In the genomic region with DNA sequence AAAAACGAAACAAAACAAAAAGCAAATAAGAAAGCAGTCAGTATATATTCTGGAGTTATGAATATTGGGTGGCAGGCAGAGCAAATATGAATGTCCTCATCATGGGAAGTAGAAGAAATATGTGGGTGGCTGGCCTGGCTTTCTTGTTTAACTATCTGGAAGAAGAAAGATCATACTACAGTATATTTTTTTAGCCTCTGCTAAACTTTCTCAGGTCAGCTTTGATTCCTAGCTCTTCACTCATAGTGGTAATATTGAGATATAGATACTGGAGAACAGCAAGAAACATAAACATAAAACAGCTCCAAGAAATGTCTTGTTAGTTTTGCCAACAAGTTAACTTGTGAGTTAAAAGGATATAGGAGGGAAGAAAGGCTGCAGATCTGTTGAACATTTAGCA, we compare ENCODE assay signal across 17 cellular contexts.
DNase-seq lines count a peak whose midpoint lies in the region; ATAC-seq, FAIRE-seq and TF ChIP-seq lines count a peak whose summit lies in the region.
"Had no signal": no experiment of that assay in that cellular context is flagged by ENCODE, and none has a peak within 500 bp of the region (broad histone marks: within the 10 kb centered on the region; RNA-seq: fewer than 3 reads in every experiment).

No MANE protein-coding gene starts in this region.

- no peak for TF ChIP-seq CTCF in Calu3 (IDR thresholded peaks at IDR 0.05; ENCODE audit: unreplicated experiment)
- no peak for TF ChIP-seq CTCF in esophagus squamous epithelium (IDR thresholded peaks at IDR 0.05)
- no peak for TF ChIP-seq CTCF in A673 (conservative IDR thresholded peaks at IDR 0.05; ENCODE audit: low read depth, low read length)
- no peak for TF ChIP-seq CTCF in CD14-positive monocyte (IDR thresholded peaks at IDR 0.05)

- no peak for ATAC-seq in HG03095 (IDR thresholded peaks at IDR 0.05; ENCODE audit: unreplicated experiment)

- intact Hi-C loops in Calu3 (cut with micrococcal nuclease; ENCODE audit: unreplicated experiment) (no loop called here), esophagus squamous epithelium (cut with DNase I) (no loop called here), A673 (cut with micrococcal nuclease; ENCODE audit: unreplicated experiment) (no loop called here), CD14-positive monocyte (cut with micrococcal nuclease) (no loop called here)
- intact Hi-C loops in CD4-positive, alpha-beta memory T cell (cut with micrococcal nuclease), result no loop called here

- H3K27me3 Mint-ChIP-seq in Calu3 (ENCODE audit: unreplicated experiment), result no peaks in the 10 kb centered on the region
- H3K27me3 Mint-ChIP-seq in CD4-positive, alpha-beta memory T cell, result peaks cover 2 to 7% of the 10 kb centered on the region in 2 donors
- peaks cover 0 to 4% (median 2%) of the 10 kb centered on the region in 3 donors for H3K27me3 Mint-ChIP-seq in CD14-positive monocyte (ENCODE audit: low read depth in 3 of 3)
- H3K27me3 Mint-ChIP-seq: brain had no signal

- no peak for TF ChIP-seq POLR2A in esophagus squamous epithelium (IDR thresholded peaks at IDR 0.05)

- DNase-seq in Calu3, result no peak
- peak; percentile 44 for DNase-seq in adipocyte (ENCODE audit: low read depth)
- no peak for DNase-seq in esophagus squamous epithelium (lab: John Stamatoyannopoulos, UW)
- no peak for DNase-seq in small intestine
- no peak for DNase-seq in CD4-positive, alpha-beta memory T cell
- DNase-seq in A673 (ENCODE audit: low spot score), result no peak
- no peak for DNase-seq in CD14-positive monocyte (ENCODE audit: low spot score)
- DNase-seq: activated CD4-positive, alpha-beta T cell treated with anti-CD3 and anti-CD28 coated beads, Interleukin-2, amount 50 U/mL, for 1 hour; activated naive CD4-positive, alpha-beta T cell treated with Interleukin-2 at 50 U/mL for 16 hours; hippocampal formation; NCI-H1105; NCI-H526 treated with DMSO at 0.1 percent for 48 hours; nucleus accumbens had no signal

- H3K4me1 ChIP-seq in adipocyte (ENCODE audit: control insufficient read depth, insufficient read depth, low read length), result peaks cover 22% of the 10 kb centered on the region
- H3K4me1 ChIP-seq in esophagus squamous epithelium, result peaks cover 9 to 39% (median 16%) of the 10 kb centered on the region in 3 donors
- H3K4me1 ChIP-seq in small intestine (ENCODE audit: control insufficient read depth in 2 of 2, insufficient read depth in 1 of 2, low read depth in 1 of 2, low read length in 1 of 2), result peaks cover 16 to 20% of the 10 kb centered on the region in 2 donors
- H3K4me1 ChIP-seq in CD4-positive, alpha-beta memory T cell (ENCODE audit: insufficient read depth, low read length), result no peaks in the 10 kb centered on the region
- peaks cover 12% of the 10 kb centered on the region for H3K4me1 ChIP-seq in A673 (ENCODE audit: insufficient read depth, low read length, poor library complexity, severe bottlenecking)

- FAIRE-seq in small intestine (lab: Jason Lieb, UNC), result no peak
- FAIRE-seq: TTC549 had no signal

- WGBS in esophagus squamous epithelium, 2 donors, result 75 to 76% methylated on average over 1 of the region's 1 CpG
- WGBS in small intestine, 3 donors, result 38 to 43% (median 39%) methylated on average over 1 of the region's 1 CpG

- peaks cover 71% of the 10 kb centered on the region for H3K4me1 Mint-ChIP-seq in Calu3 (ENCODE audit: low read depth, unreplicated experiment)
- H3K4me1 Mint-ChIP-seq in CD4-positive, alpha-beta memory T cell, result no peaks in the 10 kb centered on the region
- peaks cover 1% of the 10 kb centered on the region for H3K4me1 Mint-ChIP-seq in CD14-positive monocyte

- POLR2A ChIA-PET in CD4-positive, alpha-beta memory T cell (lab: Charles Lee; ENCODE audit: partially characterized antibody), result no interaction called here
- POLR2A ChIA-PET in A673 (lab: Charles Lee; ENCODE audit: low non-redundant PET), result no interaction called here

- H3K36me3 ChIP-seq in adipocyte (ENCODE audit: control insufficient read depth, insufficient read depth, low read length, severe bottlenecking), result no peaks in the 10 kb centered on the region
- no peaks in the 10 kb centered on the region for H3K36me3 ChIP-seq in esophagus squamous epithelium
- H3K36me3 ChIP-seq in small intestine (ENCODE audit: control insufficient read depth in 2 of 2, insufficient read depth in 2 of 2, low read length in 2 of 2), result no peaks in the 10 kb centered on the region
- H3K36me3 ChIP-seq in CD4-positive, alpha-beta memory T cell (ENCODE audit: insufficient read depth, low read length), result no peaks in the 10 kb centered on the region
- peaks cover 2% of the 10 kb centered on the region for H3K36me3 ChIP-seq in A673 (ENCODE audit: insufficient read depth, low read length, poor library complexity, severe bottlenecking)
- H3K36me3 ChIP-seq: right atrium auricular region had no signal

- BruUV-seq in Calu3 (replicated peaks; lab: Mats Ljungman, UMichigan) (no TSS peak), A673 (replicated peaks; lab: Mats Ljungman, UMichigan) (no TSS peak)

- H3K4me3 ChIP-seq in adipocyte (ENCODE audit: low read length) (no peak overlapping the region), esophagus squamous epithelium (no peak overlapping the region), small intestine (ENCODE audit: low read depth in 1 of 2, low read length in 2 of 2) (no peak overlapping the region), A673 (ENCODE audit: low read depth, low read length, poor library complexity, severe bottlenecking) (no peak overlapping the region)
- no peak overlapping the region for H3K4me3 ChIP-seq in CD4-positive, alpha-beta memory T cell (ENCODE audit: low read length in 2 of 2)
- H3K4me3 ChIP-seq: right atrium auricular region had no signal

- H3K27me3 ChIP-seq in adipocyte (replicated peaks; ENCODE audit: control insufficient read depth, insufficient read depth, low read length) (no peaks in the 10 kb centered on the region), esophagus squamous epithelium (no peaks in the 10 kb centered on the region), small intestine (ENCODE audit: control insufficient read depth in 2 of 2, insufficient read depth in 2 of 2, low read length in 2 of 2) (no peaks in the 10 kb centered on the region), A673 (replicated peaks; ENCODE audit: insufficient read depth, low read depth, low read length, poor library complexity) (no peaks in the 10 kb centered on the region)
- H3K27me3 ChIP-seq in CD4-positive, alpha-beta memory T cell (ENCODE audit: insufficient read depth, low read length), result no peaks in the 10 kb centered on the region
- H3K27me3 ChIP-seq: right atrium auricular region had no signal

- H3K9me3 ChIP-seq in adipocyte (ENCODE audit: control insufficient read depth, low read length) (no peaks in the 10 kb centered on the region), esophagus squamous epithelium (no peaks in the 10 kb centered on the region), small intestine (ENCODE audit: control insufficient read depth, low read depth) (no peaks in the 10 kb centered on the region), A673 (ENCODE audit: low read depth, low read length, poor library complexity, severe bottlenecking) (no peaks in the 10 kb centered on the region)
- no peaks in the 10 kb centered on the region for H3K9me3 ChIP-seq in CD4-positive, alpha-beta memory T cell (ENCODE audit: control insufficient read depth in 1 of 2, low read length in 2 of 2)
- H3K9me3 ChIP-seq: right atrium auricular region had no signal

- H3K27ac Mint-ChIP-seq in Calu3 (ENCODE audit: unreplicated experiment), result peak overlapping the region; percentile 95
- no peak overlapping the region for H3K27ac Mint-ChIP-seq in CD4-positive, alpha-beta memory T cell
- no peak overlapping the region for H3K27ac Mint-ChIP-seq in CD14-positive monocyte

- H3K9me3 Mint-ChIP-seq in Calu3 (ENCODE audit: low read depth, unreplicated experiment) (no peaks in the 10 kb centered on the region), CD14-positive monocyte (peaks cover 0 to 3% (median 0%) of the 10 kb centered on the region in 7 donors)
- no peaks in the 10 kb centered on the region for H3K9me3 Mint-ChIP-seq in CD4-positive, alpha-beta memory T cell

- H3K4me3 Mint-ChIP-seq in Calu3 (ENCODE audit: low read depth, unreplicated experiment) (peak overlapping the region; percentile 55), CD14-positive monocyte (no peak overlapping the region)
- H3K4me3 Mint-ChIP-seq in CD4-positive, alpha-beta memory T cell, result no peak overlapping the region
- H3K4me3 Mint-ChIP-seq: brain had no signal

- H3K27ac ChIP-seq in esophagus squamous epithelium (peak overlapping the region in 3 of 4 donors; percentile 47 to 64 (median 63)), small intestine (ENCODE audit: low read depth in 1 of 2, low read length in 1 of 2) (peak overlapping the region; percentile 79 to 94), A673 (ENCODE audit: low read depth, low read length, poor library complexity, severe bottlenecking) (no peak overlapping the region)
- H3K27ac ChIP-seq in CD4-positive, alpha-beta memory T cell (ENCODE audit: low read depth, low read length), result no peak overlapping the region

- H3K36me3 Mint-ChIP-seq in Calu3 (ENCODE audit: insufficient read depth, unreplicated experiment), result peaks cover 41% of the 10 kb centered on the region
- no peaks in the 10 kb centered on the region for H3K36me3 Mint-ChIP-seq in CD4-positive, alpha-beta memory T cell
- H3K36me3 Mint-ChIP-seq in CD14-positive monocyte, result no peaks in the 10 kb centered on the region

- no peak overlapping the region for H3K9ac ChIP-seq in adipocyte (ENCODE audit: low read length)

- CTCF ChIA-PET in Calu3 (lab: Charles Lee), result no interaction called here
- CTCF ChIA-PET in CD4-positive, alpha-beta memory T cell (lab: Charles Lee; ENCODE audit: partially characterized antibody), result no interaction called here
- CTCF ChIA-PET in A673 (lab: Charles Lee), result no interaction called here

Comparison
In these comparisons a context has a peak if more than half of its experiments do, and no peak if none do; other contexts are left out.
1. H3K27ac ChIP-seq: peak in esophagus squamous epithelium (3 of 4) and small intestine (2 of 2); none in CD4-positive, alpha-beta memory T cell (single experiment) and A673 (single experiment).